In genomic region chr1:50720457-50721053, GRCh38 we compare ENCODE assay signal across 18 cellular contexts.
"Had no signal": no experiment of that assay in that cellular context is flagged by ENCODE, and none has a peak within 500 bp of the region (broad histone marks: within the 10 kb centered on the region; RNA-seq: fewer than 3 reads in every experiment).

No MANE protein-coding gene starts in this region.

- ATAC-seq: activated naive CD4-positive, alpha-beta T cell treated with anti-CD3 and anti-CD28 coated beads, Interleukin-2, amount 50 U/mL, for 72 hours; body of pancreas; foreskin keratinocyte; left lung; stimulated activated naive CD8-positive, alpha-beta T cell treated with anti-CD3 and anti-CD28 coated beads, Interleukin-15, amount 100 ng/mL, for 72 hours had no signal

- H3K4me3 Mint-ChIP-seq: activated B cell treated with CpG ODN at 0.5 μM for 24 hours; memory B cell; stimulated activated naive CD8-positive, alpha-beta T cell treated with anti-CD3 and anti-CD28 coated beads, Interleukin-15, amount 100 ng/mL, for 72 hours had no signal

- H3K27ac ChIP-seq: body of pancreas, esophagus squamous epithelium, foreskin keratinocyte, left lung, skin epidermis, testis had no signal

- H3K9me3 ChIP-seq: body of pancreas, esophagus squamous epithelium, testis had no signal

- H3K27me3 ChIP-seq: body of pancreas, esophagus squamous epithelium, foreskin keratinocyte, left lung, testis had no signal

- H3K9me3 Mint-ChIP-seq: activated naive CD4-positive, alpha-beta T cell treated with anti-CD3 and anti-CD28 coated beads, Interleukin-2, amount 50 U/mL, for 72 hours; stimulated activated naive CD8-positive, alpha-beta T cell treated with anti-CD3 and anti-CD28 coated beads, Interleukin-15, amount 100 ng/mL, for 72 hours had no signal

- H3K27ac Mint-ChIP-seq: activated B cell treated with CpG ODN at 0.5 μM for 24 hours; activated naive CD4-positive, alpha-beta T cell treated with anti-CD3 and anti-CD28 coated beads, Interleukin-2, amount 50 U/mL, for 72 hours; memory B cell had no signal

- DNase-seq: activated B cell treated with CpG ODN at 0.5 μM for 24 hours; activated CD4-positive, alpha-beta T cell treated with anti-CD3 and anti-CD28 coated beads, Interleukin-2, amount 50 U/mL, for 1 hour; activated effector memory CD4-positive, alpha-beta T cell treated with Interleukin-2 at 50 U/mL for 16 hours; amniotic stem cell; body of pancreas; dermis blood vessel endothelial cell; esophagus squamous epithelium; foreskin keratinocyte; head of caudate nucleus; islet precursor cell; left lung; retina; stimulated activated CD4-positive, alpha-beta T cell treated with anti-CD3 and anti-CD28 coated beads, Interleukin-4, amount 100 ng/mL, for 4 hours; stimulated activated naive CD8-positive, alpha-beta T cell treated with anti-CD3 and anti-CD28 coated beads, Interleukin-15, amount 100 ng/mL, for 72 hours; testis had no signal

- H3K4me3 ChIP-seq: body of pancreas, esophagus squamous epithelium, left lung, skin epidermis, testis had no signal

- H3K27me3 Mint-ChIP-seq: activated B cell treated with CpG ODN at 0.5 μM for 24 hours; memory B cell; stimulated activated naive CD8-positive, alpha-beta T cell treated with anti-CD3 and anti-CD28 coated beads, Interleukin-15, amount 100 ng/mL, for 72 hours had no signal

- H3K4me1 ChIP-seq: body of pancreas, foreskin keratinocyte, left lung, testis had no signal
